ENCODE assay signal across 8 cellular contexts in genomic region chr17:58232707-58233156, GRCh38. TPM values are rescaled to one million over a fixed set of nuclear protein-coding genes. Genes with fewer than 3 reads are reported as not detected.
DNase-seq lines count a peak whose midpoint lies in the region; ATAC-seq and TF ChIP-seq lines count a peak whose summit lies in the region.

No MANE protein-coding gene starts in this region.

- ATAC-seq in GM21367 (IDR thresholded peaks at IDR 0.05; ENCODE audit: unreplicated experiment) (peak; percentile 45), HG03521 (IDR thresholded peaks at IDR 0.05; ENCODE audit: unreplicated experiment) (peak; percentile 65)

- peak; percentile 32; the same call in 1 of the 2 replicates for TF ChIP-seq CTCF in GM12875 (IDR thresholded peaks at IDR 0.05; ENCODE audit: borderline replicate concordance, insufficient read depth, low read depth, low read length)

- DNase-seq in amniotic epithelial cell (ENCODE audit: low read depth) (peak; percentile 92), non-pigmented ciliary epithelial cell (ENCODE audit: low read depth) (peak; percentile 90), occipital lobe (lab: John Stamatoyannopoulos, UW) (no peak), middle frontal gyrus (ENCODE audit: extremely low spot score, low spot score) (no peak), OCI-M2 (lab: John Stamatoyannopoulos, UW; ENCODE audit: unreplicated experiment) (no peak)

- H3K4me3 ChIP-seq in GM12875 (ENCODE audit: low read depth, low read length), result no peak overlapping the region

RNA-seq across cellular contexts. Expression of gene LPO, which starts 5.7 kb away (rescaled TPM):
- total RNA-seq in occipital lobe, result not detected

RNA-seq across cellular contexts. Expression of gene MKS1, which starts 13.7 kb away (rescaled TPM):
- 16.1 TPM for total RNA-seq in occipital lobe

RNA-seq across cellular contexts. Expression of gene EPX, which starts 40.2 kb away (rescaled TPM):
- total RNA-seq in occipital lobe, result not detected

RNA-seq across cellular contexts. Expression of gene MPO, which starts 48.0 kb away (rescaled TPM):
- total RNA-seq in occipital lobe, result not detected

Comparison
In these comparisons a context has a peak if more than half of its experiments do, and no peak if none do; other contexts are left out.
1. DNase-seq: peak in amniotic epithelial cell (single experiment) and non-pigmented ciliary epithelial cell (single experiment); none in occipital lobe (single experiment), middle frontal gyrus (single experiment) and OCI-M2 (single experiment).